23 cellular contexts compared by ENCODE assay signal in genomic region chr12:974281-974862, GRCh38.
"Had no signal": no experiment of that assay in that cellular context is flagged by ENCODE, and none has a peak within 500 bp of the region (broad histone marks: within the 10 kb centered on the region; RNA-seq: fewer than 3 reads in every experiment).

No MANE protein-coding gene starts in this region.

- H3K27me3 ChIP-seq: ovary, spleen, tibial nerve, upper lobe of left lung, vagina had no signal

- H3K27ac ChIP-seq: left ventricle myocardium inferior, ovary, spleen, tibial nerve, upper lobe of left lung, vagina had no signal

- ATAC-seq: natural killer cell; right cardiac atrium; sciatic nerve; stimulated activated effector memory CD8-positive, alpha-beta T cell treated with anti-CD3 and anti-CD28 coated beads, Interleukin-12 subunit alpha, Interleukin-12 subunit beta, amount 100 ng/mL, for 72 hours had no signal

- DNase-seq: hypothalamus; islet precursor cell; left ventricle myocardium inferior; mesendoderm; naive B cell; natural killer cell; nephron progenitor cell; ovary; retina; right cardiac atrium; small intestine; spleen; stimulated activated CD4-positive, alpha-beta T cell treated with anti-CD3 and anti-CD28 coated beads, Interleukin-4, amount 100 ng/mL, for 24 hours; stimulated activated naive CD4-positive, alpha-beta T cell; upper lobe of left lung had no signal

- H3K27me3 Mint-ChIP-seq: naive B cell; progenitor cell of endocrine pancreas; stimulated activated naive CD8-positive, alpha-beta T cell treated with anti-CD3 and anti-CD28 coated beads, Interleukin-15, Interleukin-2, amounts not matched to agents 100 ng/mL and 50 ng/mL, for 24 hours had no signal

- H3K36me3 ChIP-seq: left ventricle myocardium inferior, ovary, spleen, upper lobe of left lung, vagina had no signal

- H3K9me3 ChIP-seq: left ventricle myocardium inferior, ovary, spleen, tibial nerve, upper lobe of left lung, vagina had no signal

- H3K27ac Mint-ChIP-seq: mesothelial cell of epicardium; naive B cell; natural killer cell; nephron progenitor cell; progenitor cell of endocrine pancreas; stimulated activated effector memory CD8-positive, alpha-beta T cell treated with anti-CD3 and anti-CD28 coated beads, Interleukin-12 subunit alpha, Interleukin-12 subunit beta, amount 100 ng/mL, for 72 hours; stimulated activated naive CD8-positive, alpha-beta T cell treated with anti-CD3 and anti-CD28 coated beads, Interleukin-15, Interleukin-2, amounts not matched to agents 100 ng/mL and 50 ng/mL, for 24 hours had no signal

- H3K4me1 Mint-ChIP-seq: nephron progenitor cell; stimulated activated effector memory CD8-positive, alpha-beta T cell treated with anti-CD3 and anti-CD28 coated beads, Interleukin-12 subunit alpha, Interleukin-12 subunit beta, amount 100 ng/mL, for 72 hours had no signal

- H3K4me3 ChIP-seq: left ventricle myocardium inferior, lung, ovary, spleen, tibial nerve, upper lobe of left lung, vagina had no signal

- H3K9me3 Mint-ChIP-seq: mesothelial cell of epicardium; naive B cell; natural killer cell; nephron progenitor cell; stimulated activated effector memory CD8-positive, alpha-beta T cell treated with anti-CD3 and anti-CD28 coated beads, Interleukin-12 subunit alpha, Interleukin-12 subunit beta, amount 100 ng/mL, for 72 hours; stimulated activated naive CD8-positive, alpha-beta T cell treated with anti-CD3 and anti-CD28 coated beads, Interleukin-15, Interleukin-2, amounts not matched to agents 100 ng/mL and 50 ng/mL, for 24 hours had no signal

- H3K4me3 Mint-ChIP-seq: mesothelial cell of epicardium; natural killer cell; nephron progenitor cell; stimulated activated effector memory CD8-positive, alpha-beta T cell treated with anti-CD3 and anti-CD28 coated beads, Interleukin-12 subunit alpha, Interleukin-12 subunit beta, amount 100 ng/mL, for 72 hours; stimulated activated naive CD8-positive, alpha-beta T cell treated with anti-CD3 and anti-CD28 coated beads, Interleukin-15, Interleukin-2, amounts not matched to agents 100 ng/mL and 50 ng/mL, for 24 hours had no signal

- H3K36me3 Mint-ChIP-seq: naive B cell; natural killer cell; stimulated activated effector memory CD8-positive, alpha-beta T cell treated with anti-CD3 and anti-CD28 coated beads, Interleukin-12 subunit alpha, Interleukin-12 subunit beta, amount 100 ng/mL, for 72 hours had no signal

- H3K4me1 ChIP-seq: left ventricle myocardium inferior, spleen, tibial nerve, upper lobe of left lung, vagina had no signal
